Comparison of ENCODE assay signal across 21 cellular contexts in the genomic region with DNA sequence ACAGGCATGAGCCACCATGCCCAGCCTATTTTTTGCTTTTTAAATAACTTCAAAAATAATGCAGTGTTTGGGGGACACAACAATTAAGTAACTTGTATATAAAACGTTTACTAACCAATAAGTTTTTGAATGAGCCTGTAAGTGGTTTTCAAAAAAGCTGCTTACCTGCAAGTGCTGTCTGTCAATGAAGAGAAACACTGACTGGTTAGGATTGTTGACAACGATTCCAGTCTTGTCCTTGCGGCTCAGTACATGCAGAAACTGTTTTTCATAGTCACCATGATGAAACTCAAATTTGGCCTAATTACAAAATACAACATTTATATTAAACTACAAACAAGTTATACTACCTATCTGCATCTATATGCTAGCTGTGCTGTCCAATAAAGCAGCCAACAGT. TPM values are rescaled to one million over a fixed set of nuclear protein-coding genes. Genes with fewer than 3 reads are reported as not detected.
A peak's percentile ranks its signal among the peaks of the same experiment; 100 is the strongest.
DNase-seq lines count a peak whose midpoint lies in the region; ATAC-seq and TF ChIP-seq lines count a peak whose summit lies in the region.
"Had no signal": no experiment of that assay in that cellular context is flagged by ENCODE, and none has a peak within 500 bp of the region (broad histone marks: within the 10 kb centered on the region; RNA-seq: fewer than 3 reads in every experiment).

No MANE protein-coding gene starts in this region.

- H3K27ac Mint-ChIP-seq in activated naive CD8-positive, alpha-beta T cell: peak overlapping the region; percentile 50
- H3K27ac Mint-ChIP-seq in activated naive CD8-positive, alpha-beta T cell treated with anti-CD3 and anti-CD28 coated beads, Interleukin-2, amount 50 U/mL, for 24 hours: no peak overlapping the region
- H3K27ac Mint-ChIP-seq in Calu3 (ENCODE audit: unreplicated experiment) (peak overlapping the region; percentile 21), T-cell (peak overlapping the region; percentile 28 to 49)
- peak overlapping the region in 4 of 9 donors; percentile 8 to 69 (median 62) for H3K27ac Mint-ChIP-seq in naive thymus-derived CD4-positive, alpha-beta T cell
- H3K27ac Mint-ChIP-seq: HFFc6 had no signal

- H3K27ac ChIP-seq in naive thymus-derived CD4-positive, alpha-beta T cell (ENCODE audit: low read depth, low read length): peak overlapping the region; percentile 50
- H3K27ac ChIP-seq: SK-N-MC had no signal

- peaks cover 30 to 93% (median 58%) of the 10 kb centered on the region in 3 experiments for H3K36me3 ChIP-seq in naive thymus-derived CD4-positive, alpha-beta T cell (ENCODE audit: control insufficient read depth in 2 of 3, insufficient read depth in 3 of 3, low read length in 3 of 3)

- intact Hi-C loops in Calu3 (cut with micrococcal nuclease; ENCODE audit: unreplicated experiment) (no loop called here), Right ventricle myocardium inferior (cut with DNase I) (loop anchor here (10.0 kb wide), 1 partner anchor 284 kb away; no protein-coding TSS in a partner anchor)
- intact Hi-C loops in naive thymus-derived CD4-positive, alpha-beta T cell (cut with micrococcal nuclease): loop anchor here in 1 of 2 donors (1.0 kb wide), 1 partner anchor 11 kb away; a partner anchor contains a TSS

- H3K9me3 Mint-ChIP-seq in activated naive CD8-positive, alpha-beta T cell (ENCODE audit: low read depth): no peaks in the 10 kb centered on the region
- H3K9me3 Mint-ChIP-seq in activated naive CD8-positive, alpha-beta T cell treated with anti-CD3 and anti-CD28 coated beads, Interleukin-2, amount 50 U/mL, for 24 hours: no peaks in the 10 kb centered on the region
- no peaks in the 10 kb centered on the region for H3K9me3 Mint-ChIP-seq in Calu3 (ENCODE audit: low read depth, unreplicated experiment)
- H3K9me3 Mint-ChIP-seq in T-cell: no peaks in the 10 kb centered on the region
- H3K9me3 Mint-ChIP-seq in naive thymus-derived CD4-positive, alpha-beta T cell: no peaks in the 10 kb centered on the region
- H3K9me3 Mint-ChIP-seq: HFFc6 had no signal

- no peak overlapping the region for H3K4me3 ChIP-seq in naive thymus-derived CD4-positive, alpha-beta T cell (ENCODE audit: low read length)
- H3K4me3 ChIP-seq: SK-N-MC had no signal

- H3K4me1 Mint-ChIP-seq in activated naive CD8-positive, alpha-beta T cell (ENCODE audit: low read depth): peaks cover 56% of the 10 kb centered on the region
- peaks cover 35% of the 10 kb centered on the region for H3K4me1 Mint-ChIP-seq in activated naive CD8-positive, alpha-beta T cell treated with anti-CD3 and anti-CD28 coated beads, Interleukin-2, amount 50 U/mL, for 24 hours
- peaks cover 20% of the 10 kb centered on the region for H3K4me1 Mint-ChIP-seq in Calu3 (ENCODE audit: low read depth, unreplicated experiment)
- peaks cover 46 to 53% (median 53%) of the 10 kb centered on the region in 3 donors for H3K4me1 Mint-ChIP-seq in T-cell
- peaks cover 24 to 63% (median 57%) of the 10 kb centered on the region in 7 donors for H3K4me1 Mint-ChIP-seq in naive thymus-derived CD4-positive, alpha-beta T cell

- POLR2A ChIA-PET in T-cell (lab: Charles Lee): no interaction called here
- POLR2A ChIA-PET in naive thymus-derived CD4-positive, alpha-beta T cell (lab: Charles Lee): interaction anchor here (2.0 to 3.4 kb wide), 2 partner anchors 10 to 13 kb away, joined by 5 to 22 read pairs; a partner anchor contains a TSS
- POLR2A ChIA-PET in GM10248 (lab: Yijun Ruan, JAX): no interaction called here

- TF ChIP-seq CTCF in Calu3 (IDR thresholded peaks at IDR 0.05; ENCODE audit: unreplicated experiment) (no peak), GM10248 (IDR thresholded peaks at IDR 0.05; ENCODE audit: control extremely low read depth, extremely low read depth, low read depth, missing control alignments) (no peak)

- peaks cover 12% of the 10 kb centered on the region for H3K36me3 Mint-ChIP-seq in activated naive CD8-positive, alpha-beta T cell
- peaks cover 74% of the 10 kb centered on the region for H3K36me3 Mint-ChIP-seq in activated naive CD8-positive, alpha-beta T cell treated with anti-CD3 and anti-CD28 coated beads, Interleukin-2, amount 50 U/mL, for 24 hours (ENCODE audit: low read depth)
- H3K36me3 Mint-ChIP-seq in Calu3 (ENCODE audit: insufficient read depth, unreplicated experiment) (peaks cover 92% of the 10 kb centered on the region), T-cell (peaks cover 61% of the 10 kb centered on the region)
- peaks cover 8 to 59% (median 38%) of the 10 kb centered on the region in 5 donors for H3K36me3 Mint-ChIP-seq in naive thymus-derived CD4-positive, alpha-beta T cell

- in situ Hi-C loops in ACHN (cut with HindIII; ENCODE audit: low pct_ligation_motif_present, low pct_unique_long_range_greater_than_20kb, low sequenced_read_pairs): no loop called here

- no peak for DNase-seq in activated naive CD8-positive, alpha-beta T cell treated with anti-CD3 and anti-CD28 coated beads, Interleukin-2, amount 50 U/mL, for 24 hours
- DNase-seq in Calu3: no peak
- no peak for DNase-seq in T-cell
- no peak for DNase-seq in naive thymus-derived CD4-positive, alpha-beta T cell
- no peak for DNase-seq in ACHN
- no peak for DNase-seq in Right ventricle myocardium inferior (ENCODE audit: missing footprints)
- DNase-seq in GM10248 (ENCODE audit: extremely low spot score): no peak
- DNase-seq: AML-193; Caco-2; DMS153; GDM1; HFFc6; KG1; MV-4-11; NCI-H1694 treated with DMSO at 0.1 percent for 48 hours; NCI-H510A; NCI-H748 treated with DMSO at 0.1 percent for 48 hours; NK-92 treated with Interleukin-12 subunit alpha and Interleukin-12 subunit beta, amount 100 ng/mL, for 24 hours; Right ventricle myocardium superior had no signal

- H3K27me3 ChIP-seq in naive thymus-derived CD4-positive, alpha-beta T cell (ENCODE audit: control insufficient read depth in 2 of 2, insufficient read depth in 2 of 2, low read length in 2 of 2): no peaks in the 10 kb centered on the region

- peaks cover 8 to 21% of the 10 kb centered on the region in 2 donors for H3K4me1 ChIP-seq in naive thymus-derived CD4-positive, alpha-beta T cell (ENCODE audit: control insufficient read depth in 2 of 2, insufficient read depth in 2 of 2, low read length in 2 of 2)
- H3K4me1 ChIP-seq: Caco-2 had no signal

- H3K4me3 Mint-ChIP-seq in activated naive CD8-positive, alpha-beta T cell: no peak overlapping the region
- no peak overlapping the region for H3K4me3 Mint-ChIP-seq in activated naive CD8-positive, alpha-beta T cell treated with anti-CD3 and anti-CD28 coated beads, Interleukin-2, amount 50 U/mL, for 24 hours
- H3K4me3 Mint-ChIP-seq in Calu3 (ENCODE audit: low read depth, unreplicated experiment) (no peak overlapping the region), T-cell (no peak overlapping the region)
- H3K4me3 Mint-ChIP-seq in naive thymus-derived CD4-positive, alpha-beta T cell: no peak overlapping the region
- H3K4me3 Mint-ChIP-seq: HFFc6 had no signal

- no TSS peak for BruUV-seq in Calu3 (replicated peaks; lab: Mats Ljungman, UMichigan)

- CTCF ChIA-PET in Calu3 (lab: Charles Lee): interaction anchor here (0.6 to 0.7 kb wide), 2 partner anchors 58 to 62 kb away, joined by 3 read pairs; no protein-coding TSS in a partner anchor
- CTCF ChIA-PET in T-cell (lab: Charles Lee): interaction anchor here in 1 of 2 donors (0.6 to 0.7 kb wide), 2 partner anchors 37 to 136 kb away, joined by 3 read pairs; no protein-coding TSS in a partner anchor
- CTCF ChIA-PET in naive thymus-derived CD4-positive, alpha-beta T cell (lab: Charles Lee): interaction anchor here (1.3 kb wide), 1 partner anchor 10 kb away, joined by 3 read pairs; a partner anchor contains a TSS
- CTCF ChIA-PET in GM10248 (lab: Yijun Ruan, JAX): interaction anchor here (1.1 to 1.7 kb wide), 2 partner anchors 53 to 341 kb away, joined by 3 read pairs; no protein-coding TSS in a partner anchor

- no peaks in the 10 kb centered on the region for H3K27me3 Mint-ChIP-seq in activated naive CD8-positive, alpha-beta T cell
- H3K27me3 Mint-ChIP-seq in activated naive CD8-positive, alpha-beta T cell treated with anti-CD3 and anti-CD28 coated beads, Interleukin-2, amount 50 U/mL, for 24 hours: no peaks in the 10 kb centered on the region
- no peaks in the 10 kb centered on the region for H3K27me3 Mint-ChIP-seq in Calu3 (ENCODE audit: unreplicated experiment)
- no peaks in the 10 kb centered on the region for H3K27me3 Mint-ChIP-seq in T-cell
- no peaks in the 10 kb centered on the region for H3K27me3 Mint-ChIP-seq in naive thymus-derived CD4-positive, alpha-beta T cell

- ATAC-seq in activated naive CD8-positive, alpha-beta T cell treated with anti-CD3 and anti-CD28 coated beads, Interleukin-2, amount 50 U/mL, for 24 hours: no peak
- ATAC-seq in T-cell (replicated peaks in 1 of 4): no peak
- no peak for ATAC-seq in naive thymus-derived CD4-positive, alpha-beta T cell
- no peak for ATAC-seq in Right ventricle myocardium inferior

- no peaks in the 10 kb centered on the region for H3K9me3 ChIP-seq in naive thymus-derived CD4-positive, alpha-beta T cell (ENCODE audit: control insufficient read depth in 2 of 3, low read length in 3 of 3)
- H3K9me3 ChIP-seq: Caco-2 had no signal

RNA-seq across cellular contexts. Expression of a gene that starts 10.3 kb away (rescaled TPM):
- total RNA-seq in Calu3 (2022): 334 and 370 TPM in 2 replicates
- total RNA-seq in T-cell: 100 to 1,000 TPM; 114 to 146 (median 135) TPM
- total RNA-seq in naive thymus-derived CD4-positive, alpha-beta T cell: 100 to 1,000 TPM; 115 to 162 (median 135) TPM
- polyA plus RNA-seq in naive thymus-derived CD4-positive, alpha-beta T cell: 100 to 1,000 TPM; 102 to 130 TPM
- total RNA-seq in Right ventricle myocardium inferior: 43.2 TPM

RNA-seq across cellular contexts. Expression of a gene that starts 41.7 kb away (rescaled TPM):
- total RNA-seq in Calu3 (2022) (74.5 and 78.9 TPM in 2 replicates), T-cell (10 to 100 TPM in 2 of 5 donors, 1 to 10 TPM in 3; 4.2 to 10.9 (median 9.5) TPM), Right ventricle myocardium inferior (75.8 TPM)
- total RNA-seq in naive thymus-derived CD4-positive, alpha-beta T cell: 10 to 100 TPM in 3 of 5 experiments, 1 to 10 TPM in 2; 4.0 to 20.0 (median 12.5) TPM
- 10 to 100 TPM; 12.9 to 13.5 TPM for polyA plus RNA-seq in naive thymus-derived CD4-positive, alpha-beta T cell

RNA-seq across cellular contexts. Expression of a gene that starts 41.9 kb away (rescaled TPM):
- total RNA-seq in Calu3 (2022): 71.7 and 72.9 TPM in 2 replicates
- total RNA-seq in T-cell: 10 to 100 TPM; 45.7 to 56.5 (median 50.8) TPM
- 10 to 100 TPM; 38.6 to 69.7 (median 48.2) TPM for total RNA-seq in naive thymus-derived CD4-positive, alpha-beta T cell
- 10 to 100 TPM; 36.8 to 50.3 TPM for polyA plus RNA-seq in naive thymus-derived CD4-positive, alpha-beta T cell
- total RNA-seq in Right ventricle myocardium inferior: 21.7 TPM
